ENCODE assay signal across 8 cellular contexts in genomic region chr6:30914076-30914853, GRCh38. TPM values are rescaled to one million over a fixed set of nuclear protein-coding genes. Genes with fewer than 3 reads are reported as not detected.
DNase-seq lines count a peak whose midpoint lies in the region; FAIRE-seq and TF ChIP-seq lines count a peak whose summit lies in the region.

VARS2 (plus strand) TSS chr6:30914238; CDS start chr6:30914837, 599 bp downstream.

- H3K36me3 ChIP-seq in H7 (replicated peaks; ENCODE audit: control insufficient read depth, insufficient read depth, low read length), result peaks cover 23% of the 10 kb centered on the region
- no peaks in the 10 kb centered on the region for H3K36me3 ChIP-seq in MM.1S (replicated peaks; ENCODE audit: insufficient read depth, low read length)
- H3K36me3 ChIP-seq in SJSA1, result peaks cover 81% of the 10 kb centered on the region

- H3K9ac ChIP-seq in MM.1S (ENCODE audit: low read length), result peak within 1 kb of the TSS; percentile 93

- H3K27me3 ChIP-seq in H7 (ENCODE audit: control insufficient read depth, insufficient read depth, low read length) (no peaks in the 10 kb centered on the region), MM.1S (replicated peaks; ENCODE audit: insufficient read depth, low read length) (no peaks in the 10 kb centered on the region), SJSA1 (replicated peaks) (no peaks in the 10 kb centered on the region)

- H3K4me1 ChIP-seq in MM.1S (ENCODE audit: low read length) (peaks cover 8% of the 10 kb centered on the region; the same call in 1 of the 2 replicates), SJSA1 (replicated peaks) (peaks cover 18% of the 10 kb centered on the region)

- FAIRE-seq in frontal cortex (lab: Jason Lieb, UNC), result no peak

- no peaks in the 10 kb centered on the region for H3K79me2 ChIP-seq in MM.1S (ENCODE audit: low read length)

- H2AFZ ChIP-seq in MM.1S (ENCODE audit: low read length), result peak within 1 kb of the TSS; percentile 97

- H3F3A ChIP-seq in MM.1S (ENCODE audit: insufficient read depth, low read length), result no peaks in the 10 kb centered on the region; the same call in 1 of the 2 replicates

- H3K9me3 ChIP-seq in MM.1S (replicated peaks; ENCODE audit: insufficient read depth, low read length), result no peaks in the 10 kb centered on the region
- no peaks in the 10 kb centered on the region for H3K9me3 ChIP-seq in SJSA1 (replicated peaks)

- DNase-seq in GF-D8 (lab: John Stamatoyannopoulos, UW), result peak; percentile 70
- DNase-seq in H7, result peak; percentile 100
- peak; percentile 88 for DNase-seq in MM.1S
- DNase-seq in SJSA1 (ENCODE audit: low read depth in 1 of 2, low spot score in 2 of 2), result peak; percentile 91 to 97
- DNase-seq in activated naive CD4-positive, alpha-beta T cell (lab: John Stamatoyannopoulos, UW), result peak; percentile 63 to 77 (median 68)
- DNase-seq in frontal cortex (ENCODE audit: low spot score in 2 of 2), result peak; percentile 95 to 97
- peak in 55 of 56 donors; percentile 38 to 97 (median 90) for DNase-seq in nucleus accumbens (lab: John Stamatoyannopoulos, UW)

- peak within 1 kb of the TSS; percentile 62 for H3K4me3 ChIP-seq in H7 (ENCODE audit: insufficient read depth, low read depth, low read length)
- peak within 1 kb of the TSS; percentile 85 for H3K4me3 ChIP-seq in MM.1S (ENCODE audit: low read length)
- H3K4me3 ChIP-seq in SJSA1, result peak within 1 kb of the TSS; percentile 44

- peak within 1 kb of the TSS; percentile 98 for H3K4me2 ChIP-seq in MM.1S (ENCODE audit: low read depth, low read length)

- peak within 1 kb of the TSS; percentile 45; the same call in 1 of the 2 replicates for H3K27ac ChIP-seq in MM.1S (ENCODE audit: low read length)
- peak within 1 kb of the TSS; percentile 69 for H3K27ac ChIP-seq in SJSA1
- peak within 1 kb of the TSS; percentile 92 for H3K27ac ChIP-seq in temporal lobe (ENCODE audit: low read depth, low read length)

- no peaks in the 10 kb centered on the region for H4K20me1 ChIP-seq in MM.1S (ENCODE audit: insufficient read depth, low read length)

- peak; percentile 26 for TF ChIP-seq CTCF in MM.1S (IDR thresholded peaks at IDR 0.05; ENCODE audit: low read length)

- H3K9me2 ChIP-seq in MM.1S (replicated peaks; ENCODE audit: insufficient read depth, low read length), result no peaks in the 10 kb centered on the region

RNA-seq across cellular contexts. Expression of gene VARS2, which starts in this region (rescaled TPM):
- total RNA-seq in H7 (2014; rRNA removed; shearing (Covaris generic)), result 54.4 and 60.5 TPM in 2 replicates
- 21.2 and 28.9 TPM in 2 replicates for total RNA-seq in SJSA1 (2014; rRNA removed; shearing (Covaris generic))
- total RNA-seq in frontal cortex, result 22.4 TPM
- 23.4 TPM for total RNA-seq in temporal lobe

Comparison
In these comparisons a context has a peak if more than half of its experiments do, and no peak if none do; other contexts are left out.
1. Peak in every context shown above with its lines: DNase-seq, H3K4me3 ChIP-seq and H3K27ac ChIP-seq.